ENCODE assay signal across 1 cellular context in the genomic region with DNA sequence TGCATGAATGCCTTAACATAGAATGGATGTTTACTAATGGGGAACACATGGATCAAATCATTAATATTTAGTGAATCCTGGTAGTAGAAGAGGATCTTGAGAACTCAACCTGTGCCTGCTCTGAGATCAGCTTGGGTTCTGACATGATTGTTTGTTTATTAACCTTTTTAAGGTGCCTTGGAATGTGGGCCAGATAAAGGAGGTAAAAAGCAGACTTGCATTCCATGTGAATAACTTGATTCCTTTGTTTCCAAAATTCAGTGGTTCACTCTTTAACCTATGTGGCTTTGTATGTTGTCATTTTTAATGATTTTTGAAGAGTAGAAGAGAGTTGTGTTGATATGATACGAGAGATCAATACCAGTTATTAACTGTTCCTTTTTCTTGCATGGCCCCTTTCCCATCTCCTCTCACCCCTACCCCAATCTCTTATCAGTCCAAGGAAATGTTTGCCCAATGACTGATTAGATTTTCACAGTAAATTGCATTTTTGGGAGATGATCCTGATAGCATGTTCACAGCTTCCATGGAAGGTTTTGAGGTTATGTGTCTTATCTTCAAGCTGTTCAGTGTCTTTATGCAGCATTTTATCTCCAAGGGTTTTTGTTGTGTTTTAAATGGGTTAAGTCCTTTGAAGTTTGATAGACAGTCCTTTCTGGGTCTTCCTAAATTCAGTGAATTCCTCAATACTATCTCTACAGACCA.
TF ChIP-seq lines count a peak whose summit lies in the region.

No MANE protein-coding gene starts in this region.

TF ChIP-seq in endothelial cell of umbilical vein, 7 proteins besides CTCF, POLR2A, EP300 and RAD21:
- no peak for TF ChIP-seq POLR2AphosphoS5 (IDR thresholded peaks at IDR 0.05; ENCODE audit: insufficient read depth, low read depth, low read length)
- TF ChIP-seq GATA2 (IDR thresholded peaks at IDR 0.05; ENCODE audit: insufficient read depth, insufficient read length, low read depth, low read length): peak; percentile 71
